In genomic region chr5:172985596-172985995, GRCh38 we compare ENCODE assay signal across 1 cellular context.
TF ChIP-seq lines count a peak whose summit lies in the region.

No MANE protein-coding gene starts in this region.

TF ChIP-seq in GM12878, 131 proteins besides CTCF, POLR2A, EP300 and RAD21:
- TF ChIP-seq, protein P1, sequence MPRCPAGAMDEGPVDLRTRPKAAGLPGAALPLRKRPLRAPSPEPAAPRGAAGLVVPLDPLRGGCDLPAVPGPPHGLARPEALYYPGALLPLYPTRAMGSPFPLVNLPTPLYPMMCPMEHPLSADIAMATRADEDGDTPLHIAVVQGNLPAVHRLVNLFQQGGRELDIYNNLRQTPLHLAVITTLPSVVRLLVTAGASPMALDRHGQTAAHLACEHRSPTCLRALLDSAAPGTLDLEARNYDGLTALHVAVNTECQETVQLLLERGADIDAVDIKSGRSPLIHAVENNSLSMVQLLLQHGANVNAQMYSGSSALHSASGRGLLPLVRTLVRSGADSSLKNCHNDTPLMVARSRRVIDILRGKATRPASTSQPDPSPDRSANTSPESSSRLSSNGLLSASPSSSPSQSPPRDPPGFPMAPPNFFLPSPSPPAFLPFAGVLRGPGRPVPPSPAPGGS (IDR thresholded peaks at IDR 0.05; ENCODE audit: borderline replicate concordance, insufficient read depth, low read depth, low read length, poor library complexity, severe bottlenecking): no peak
- no peak for TF ChIP-seq BCL11A (IDR thresholded peaks at IDR 0.05; ENCODE audit: low read depth, low read length)
- TF ChIP-seq BCLAF1 (IDR thresholded peaks at IDR 0.05): no peak
- no peak for TF ChIP-seq BACH1 (IDR thresholded peaks at IDR 0.05; ENCODE audit: borderline replicate concordance)
- TF ChIP-seq CHD1 (IDR thresholded peaks at IDR 0.05; ENCODE audit: low read depth, low read length): no peak
- no peak for TF ChIP-seq RCOR1 (conservative IDR thresholded peaks at IDR 0.05; ENCODE audit: low read depth, low read length)
- no peak for TF ChIP-seq FOXK2 (IDR thresholded peaks at IDR 0.05)
- TF ChIP-seq ZNF592 (IDR thresholded peaks at IDR 0.05): no peak
- TF ChIP-seq, protein P2, sequence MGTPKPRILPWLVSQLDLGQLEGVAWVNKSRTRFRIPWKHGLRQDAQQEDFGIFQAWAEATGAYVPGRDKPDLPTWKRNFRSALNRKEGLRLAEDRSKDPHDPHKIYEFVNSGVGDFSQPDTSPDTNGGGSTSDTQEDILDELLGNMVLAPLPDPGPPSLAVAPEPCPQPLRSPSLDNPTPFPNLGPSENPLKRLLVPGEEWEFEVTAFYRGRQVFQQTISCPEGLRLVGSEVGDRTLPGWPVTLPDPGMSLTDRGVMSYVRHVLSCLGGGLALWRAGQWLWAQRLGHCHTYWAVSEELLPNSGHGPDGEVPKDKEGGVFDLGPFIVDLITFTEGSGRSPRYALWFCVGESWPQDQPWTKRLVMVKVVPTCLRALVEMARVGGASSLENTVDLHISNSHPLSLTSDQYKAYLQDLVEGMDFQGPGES (IDR thresholded peaks at IDR 0.05): no peak
- TF ChIP-seq SUZ12 (IDR thresholded peaks at IDR 0.05; ENCODE audit: unreplicated experiment): no peak
- no peak for TF ChIP-seq EED (IDR thresholded peaks at IDR 0.05; ENCODE audit: low read depth)
- TF ChIP-seq KAT2A (conservative IDR thresholded peaks at IDR 0.05; ENCODE audit: control insufficient read depth, low read depth, low read length): no peak
- no peak for TF ChIP-seq CREM (IDR thresholded peaks at IDR 0.05; ENCODE audit: low read depth)
- TF ChIP-seq NR2C2 (IDR thresholded peaks at IDR 0.05; ENCODE audit: borderline replicate concordance, control insufficient read depth, insufficient read length, low read depth): no peak
- TF ChIP-seq FOS (IDR thresholded peaks at IDR 0.05; ENCODE audit: borderline replicate concordance, extremely low read depth, insufficient read length): no peak
- TF ChIP-seq, protein P3, sequence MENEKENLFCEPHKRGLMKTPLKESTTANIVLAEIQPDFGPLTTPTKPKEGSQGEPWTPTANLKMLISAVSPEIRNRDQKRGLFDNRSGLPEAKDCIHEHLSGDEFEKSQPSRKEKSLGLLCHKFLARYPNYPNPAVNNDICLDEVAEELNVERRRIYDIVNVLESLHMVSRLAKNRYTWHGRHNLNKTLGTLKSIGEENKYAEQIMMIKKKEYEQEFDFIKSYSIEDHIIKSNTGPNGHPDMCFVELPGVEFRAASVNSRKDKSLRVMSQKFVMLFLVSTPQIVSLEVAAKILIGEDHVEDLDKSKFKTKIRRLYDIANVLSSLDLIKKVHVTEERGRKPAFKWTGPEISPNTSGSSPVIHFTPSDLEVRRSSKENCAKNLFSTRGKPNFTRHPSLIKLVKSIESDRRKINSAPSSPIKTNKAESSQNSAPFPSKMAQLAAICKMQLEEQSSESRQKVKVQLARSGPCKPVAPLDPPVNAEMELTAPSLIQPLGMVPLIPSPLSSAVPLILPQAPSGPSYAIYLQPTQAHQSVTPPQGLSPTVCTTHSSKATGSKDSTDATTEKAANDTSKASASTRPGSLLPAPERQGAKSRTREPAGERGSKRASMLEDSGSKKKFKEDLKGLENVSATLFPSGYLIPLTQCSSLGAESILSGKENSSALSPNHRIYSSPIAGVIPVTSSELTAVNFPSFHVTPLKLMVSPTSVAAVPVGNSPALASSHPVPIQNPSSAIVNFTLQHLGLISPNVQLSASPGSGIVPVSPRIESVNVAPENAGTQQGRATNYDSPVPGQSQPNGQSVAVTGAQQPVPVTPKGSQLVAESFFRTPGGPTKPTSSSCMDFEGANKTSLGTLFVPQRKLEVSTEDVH (IDR thresholded peaks at IDR 0.05; ENCODE audit: low read depth, partially characterized antibody): no peak
- TF ChIP-seq, protein P4, sequence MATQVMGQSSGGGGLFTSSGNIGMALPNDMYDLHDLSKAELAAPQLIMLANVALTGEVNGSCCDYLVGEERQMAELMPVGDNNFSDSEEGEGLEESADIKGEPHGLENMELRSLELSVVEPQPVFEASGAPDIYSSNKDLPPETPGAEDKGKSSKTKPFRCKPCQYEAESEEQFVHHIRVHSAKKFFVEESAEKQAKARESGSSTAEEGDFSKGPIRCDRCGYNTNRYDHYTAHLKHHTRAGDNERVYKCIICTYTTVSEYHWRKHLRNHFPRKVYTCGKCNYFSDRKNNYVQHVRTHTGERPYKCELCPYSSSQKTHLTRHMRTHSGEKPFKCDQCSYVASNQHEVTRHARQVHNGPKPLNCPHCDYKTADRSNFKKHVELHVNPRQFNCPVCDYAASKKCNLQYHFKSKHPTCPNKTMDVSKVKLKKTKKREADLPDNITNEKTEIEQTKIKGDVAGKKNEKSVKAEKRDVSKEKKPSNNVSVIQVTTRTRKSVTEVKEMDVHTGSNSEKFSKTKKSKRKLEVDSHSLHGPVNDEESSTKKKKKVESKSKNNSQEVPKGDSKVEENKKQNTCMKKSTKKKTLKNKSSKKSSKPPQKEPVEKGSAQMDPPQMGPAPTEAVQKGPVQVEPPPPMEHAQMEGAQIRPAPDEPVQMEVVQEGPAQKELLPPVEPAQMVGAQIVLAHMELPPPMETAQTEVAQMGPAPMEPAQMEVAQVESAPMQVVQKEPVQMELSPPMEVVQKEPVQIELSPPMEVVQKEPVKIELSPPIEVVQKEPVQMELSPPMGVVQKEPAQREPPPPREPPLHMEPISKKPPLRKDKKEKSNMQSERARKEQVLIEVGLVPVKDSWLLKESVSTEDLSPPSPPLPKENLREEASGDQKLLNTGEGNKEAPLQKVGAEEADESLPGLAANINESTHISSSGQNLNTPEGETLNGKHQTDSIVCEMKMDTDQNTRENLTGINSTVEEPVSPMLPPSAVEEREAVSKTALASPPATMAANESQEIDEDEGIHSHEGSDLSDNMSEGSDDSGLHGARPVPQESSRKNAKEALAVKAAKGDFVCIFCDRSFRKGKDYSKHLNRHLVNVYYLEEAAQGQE (IDR thresholded peaks at IDR 0.05; ENCODE audit: low read depth, low read length): no peak
- TF ChIP-seq EGR1 (IDR thresholded peaks at IDR 0.05; ENCODE audit: borderline replicate concordance in 1 of 2, low read depth in 2 of 2, low read length in 2 of 2): no peak
